Comparison of ENCODE assay signal across 8 cellular contexts in the genomic region with DNA sequence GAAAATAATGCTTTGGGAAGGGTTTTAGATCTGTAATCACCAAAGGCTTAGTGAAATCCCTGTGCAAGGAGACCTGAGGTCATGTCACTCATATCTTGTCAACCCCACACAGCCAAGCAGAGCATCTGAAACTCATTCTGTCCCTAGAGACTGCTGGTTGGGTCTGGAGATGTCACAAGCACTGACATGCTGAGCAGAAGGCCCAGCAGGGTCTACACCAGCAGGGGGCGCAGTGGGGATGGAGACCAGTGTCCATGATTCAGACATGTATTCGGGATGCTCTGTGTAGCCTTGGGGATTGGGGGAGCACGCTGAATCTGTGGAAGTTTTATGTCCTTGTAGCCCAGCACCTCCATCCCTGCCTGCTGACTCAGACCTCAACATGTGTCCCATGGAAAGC.
A peak's percentile ranks its signal among the peaks of the same experiment; 100 is the strongest.
DNase-seq lines count a peak whose midpoint lies in the region; ATAC-seq, FAIRE-seq and TF ChIP-seq lines count a peak whose summit lies in the region.
"Not testable (repeated sequence)": the region's sequence is repeated elsewhere in the genome, so short reads cannot be mapped to it uniquely, and the experiment has no call there.

No MANE protein-coding gene starts in this region.

- H3K36me3 ChIP-seq in Loucy (ENCODE audit: insufficient read depth, low read length); K562 (ENCODE audit: control insufficient read depth, insufficient read depth, low read length); naive thymus-derived CD4-positive, alpha-beta T cell (ENCODE audit: control insufficient read depth in 2 of 3, insufficient read depth in 3 of 3, low read length in 3 of 3): not testable (repeated sequence)

- not testable (repeated sequence) for H3K27ac Mint-ChIP-seq in naive thymus-derived CD4-positive, alpha-beta T cell

- H3K4me1 ChIP-seq in Loucy (ENCODE audit: insufficient read depth, low read length, poor library complexity, severe bottlenecking); K562 (replicated peaks in 1 of 2; ENCODE audit: control insufficient read depth in 2 of 2, insufficient read depth in 2 of 2, low read length in 2 of 2); naive thymus-derived CD4-positive, alpha-beta T cell (ENCODE audit: control insufficient read depth in 2 of 2, insufficient read depth in 2 of 2, low read length in 2 of 2): not testable (repeated sequence)

- H3K4me3 Mint-ChIP-seq in naive thymus-derived CD4-positive, alpha-beta T cell, result not testable (repeated sequence)

- TF ChIP-seq EP300 in K562 (IDR thresholded peaks at IDR 0.05; ENCODE audit: low read length), result not testable (repeated sequence)

- not testable (repeated sequence) for H3K27ac ChIP-seq in C4-2B; K562 (ENCODE audit: extremely low read depth, low read depth, low read length); naive thymus-derived CD4-positive, alpha-beta T cell (ENCODE audit: low read depth, low read length)

- H3K4me2 ChIP-seq in Loucy (ENCODE audit: low read depth, low read length, poor library complexity, severe bottlenecking); K562 (ENCODE audit: insufficient read depth, low read length): not testable (repeated sequence)

- H3K9me2 ChIP-seq in Loucy (replicated peaks; ENCODE audit: low read depth, low read length), result not testable (repeated sequence)

- DNase-seq in K562 (ENCODE audit: extremely low read depth in 1 of 4, low spot score in 3 of 4); naive thymus-derived CD4-positive, alpha-beta T cell: not testable (repeated sequence)

- not testable (repeated sequence) for H3F3A ChIP-seq in Loucy (ENCODE audit: low read depth)

- BruUV-seq in K562 (replicated peaks; lab: Mats Ljungman, UMichigan), result not testable (repeated sequence)

- not testable (repeated sequence) for H3K9me1 ChIP-seq in K562 (ENCODE audit: control insufficient read depth, insufficient read depth, low read length)

- intact Hi-C loops in K562 (cut with micrococcal nuclease); naive thymus-derived CD4-positive, alpha-beta T cell (cut with micrococcal nuclease): not testable (repeated sequence)

- POLR2A ChIA-PET in K562 (lab: Yijun Ruan, JAX); naive thymus-derived CD4-positive, alpha-beta T cell (lab: Charles Lee): not testable (repeated sequence)

- TF ChIP-seq CTCF in C4-2B (conservative IDR thresholded peaks at IDR 0.05) (peak; percentile 30), Loucy (conservative IDR thresholded peaks at IDR 0.05; ENCODE audit: low read length) (peak; percentile 48), K562 (IDR thresholded peaks at IDR 0.05 in 2 of 3, conservative IDR thresholded peaks at IDR 0.05 in 1 of 3; ENCODE audit: insufficient read depth in 2 of 3, low read depth in 1 of 3, low read length in 3 of 3) (peak; percentile 22 to 46 (median 26); a peak in 5 of 6 replicates)

- peak; percentile 96 for FAIRE-seq in K562 (lab: Jason Lieb, UNC)

- CTCF ChIA-PET in K562 (lab: Yijun Ruan, JAX; ENCODE audit: low intra/inter-chr PET ratio); naive thymus-derived CD4-positive, alpha-beta T cell (lab: Charles Lee): not testable (repeated sequence)

- TF ChIP-seq RAD21 in K562 (CRISPR knock-in tag; conservative IDR thresholded peaks at IDR 0.05 in 1 of 2, IDR thresholded peaks at IDR 0.05 in 1 of 2), result not testable (repeated sequence)

- peak; percentile 97 for ATAC-seq in GM18511 (IDR thresholded peaks at IDR 0.05; ENCODE audit: unreplicated experiment)
- ATAC-seq in GM19463 (IDR thresholded peaks at IDR 0.05; ENCODE audit: unreplicated experiment), result peak; percentile 95
- peak; percentile 87 for ATAC-seq in HG02623 (IDR thresholded peaks at IDR 0.05; ENCODE audit: unreplicated experiment)
- peak; percentile 96 for ATAC-seq in HG03135 (IDR thresholded peaks at IDR 0.05; ENCODE audit: unreplicated experiment)
- peak; percentile 95 for ATAC-seq in K562
- peak; percentile 70 for ATAC-seq in naive thymus-derived CD4-positive, alpha-beta T cell

- H3K27me3 ChIP-seq in Loucy (ENCODE audit: insufficient read depth, low read length, poor library complexity, severe bottlenecking); K562 (ENCODE audit: control insufficient read depth in 2 of 2, insufficient read depth in 2 of 2, low read length in 2 of 2); naive thymus-derived CD4-positive, alpha-beta T cell (ENCODE audit: control insufficient read depth in 2 of 2, insufficient read depth in 2 of 2, low read length in 2 of 2): not testable (repeated sequence)

- H3K27me3 Mint-ChIP-seq in naive thymus-derived CD4-positive, alpha-beta T cell, result not testable (repeated sequence)

- not testable (repeated sequence) for H2AFZ ChIP-seq in Loucy (ENCODE audit: low read length); K562 (ENCODE audit: low read depth, low read length)

- H3K9me3 ChIP-seq in Loucy (ENCODE audit: insufficient read depth, low read depth, low read length); K562 (replicated peaks; ENCODE audit: control insufficient read depth, insufficient read depth, low read depth, low read length); naive thymus-derived CD4-positive, alpha-beta T cell (ENCODE audit: control insufficient read depth in 2 of 3, low read length in 3 of 3): not testable (repeated sequence)

- not testable (repeated sequence) for H3K79me2 ChIP-seq in Loucy (ENCODE audit: insufficient read depth, low read length); K562 (ENCODE audit: control insufficient read depth, insufficient read depth, low read length)

- in situ Hi-C loops in K562 (cut with MboI), result loop anchor here (10.0 kb wide), 1 partner anchor 694 kb away; no protein-coding TSS in a partner anchor

- H4K20me1 ChIP-seq in Loucy (ENCODE audit: insufficient read depth, low read length, poor library complexity, severe bottlenecking); K562 (replicated peaks; ENCODE audit: control insufficient read depth, insufficient read depth, low read length): not testable (repeated sequence)

- not testable (repeated sequence) for H3K9ac ChIP-seq in Loucy (ENCODE audit: low read depth, low read length, poor library complexity, severe bottlenecking); K562 (ENCODE audit: insufficient read depth in 1 of 2, low read depth in 2 of 2, low read length in 2 of 2)

- not testable (repeated sequence) for H3K36me3 Mint-ChIP-seq in naive thymus-derived CD4-positive, alpha-beta T cell

- 0% methylated on average over 2 of the region's 3 CpGs for WGBS in K562 (ENCODE audit: insufficient coverage, low coverage, missing lambda C conversion rate)

- TF ChIP-seq POLR2A in K562 (conservative IDR thresholded peaks at IDR 0.05), result not testable (repeated sequence)

- not testable (repeated sequence) for H3K4me3 ChIP-seq in Loucy (ENCODE audit: low read length, poor library complexity, severe bottlenecking); K562; naive thymus-derived CD4-positive, alpha-beta T cell (ENCODE audit: low read length)

- not testable (repeated sequence) for H3K9me3 Mint-ChIP-seq in naive thymus-derived CD4-positive, alpha-beta T cell

- H3K4me1 Mint-ChIP-seq in naive thymus-derived CD4-positive, alpha-beta T cell, result not testable (repeated sequence)
